14 cellular contexts compared by ENCODE assay signal in genomic region chrX:24563291-24564010, GRCh38.
"Had no signal": no experiment of that assay in that cellular context is flagged by ENCODE, and none has a peak within 500 bp of the region (broad histone marks: within the 10 kb centered on the region; RNA-seq: fewer than 3 reads in every experiment).

No MANE protein-coding gene starts in this region.

- H3K27ac ChIP-seq: cardiac muscle cell, gastroesophageal sphincter, hepatocyte, pancreas, tibial nerve, vagina, VCaP had no signal

- ATAC-seq: activated CD8-positive, alpha-beta T cell treated with anti-CD3 and anti-CD28 coated beads, Interleukin-2, amount 10 ng/mL, durations not matched to agents 7 days and 5 days; gastroesophageal sphincter; pancreas; right cardiac atrium had no signal

- H3K4me3 ChIP-seq: cardiac muscle cell, gastroesophageal sphincter, hepatocyte, pancreas, tibial nerve, vagina had no signal

- H3K9me3 ChIP-seq: gastroesophageal sphincter, pancreas, tibial nerve, vagina had no signal

- H3K27me3 ChIP-seq: cardiac muscle cell, gastroesophageal sphincter, hepatocyte, pancreas, tibial nerve, vagina had no signal

- H3K36me3 ChIP-seq: cardiac muscle cell, gastroesophageal sphincter, pancreas, tibial nerve, vagina had no signal

- DNase-seq: activated CD4-positive, alpha-beta T cell treated with anti-CD3 and anti-CD28 coated beads for 4 hours; activated CD8-positive, alpha-beta memory T cell treated with anti-CD3 and anti-CD28 coated beads, Interleukin-2, amount 50 U/mL, for 48 hours; activated CD8-positive, alpha-beta T cell treated with anti-CD3 and anti-CD28 coated beads, Interleukin-2, amount 10 ng/mL, durations not matched to agents 7 days and 5 days; cortex of kidney; effector memory CD4-positive, alpha-beta T cell; right cardiac atrium; small intestine had no signal

- H3K4me3 Mint-ChIP-seq: activated CD8-positive, alpha-beta T cell treated with anti-CD3 and anti-CD28 coated beads, Interleukin-2, amount 10 ng/mL, durations not matched to agents 7 days and 5 days had no signal

- H3K27ac Mint-ChIP-seq: activated CD8-positive, alpha-beta T cell treated with anti-CD3 and anti-CD28 coated beads, Interleukin-2, amount 10 ng/mL, durations not matched to agents 7 days and 5 days had no signal
